ENCODE assay signal across 32 cellular contexts in genomic region chr14:105445901-105446845, GRCh38. TPM values are rescaled to one million over a fixed set of nuclear protein-coding genes. Genes with fewer than 3 reads are reported as not detected.
"Had no signal": no experiment of that assay in that cellular context is flagged by ENCODE, and none has a peak within 500 bp of the region (broad histone marks: within the 10 kb centered on the region; RNA-seq: fewer than 3 reads in every experiment).

No MANE protein-coding gene starts in this region.

- ATAC-seq: activated CD4-positive, alpha-beta T cell treated with anti-CD3 and anti-CD28 coated beads for 36 hours; activated CD8-positive, alpha-beta memory T cell treated with anti-CD3 and anti-CD28 coated beads, Interleukin-2, amount 10 ng/mL, durations not matched to agents 7 days and 5 days; activated CD8-positive, alpha-beta T cell treated with anti-CD3 and anti-CD28 coated beads, Interleukin-2, amount 10 ng/mL, durations not matched to agents 7 days and 5 days; activated T-cell treated with anti-CD3 and anti-CD28 coated beads, Interleukin-2, amount 50 U/mL, for 72 hours; body of pancreas; effector memory CD8-positive, alpha-beta T cell; gastroesophageal sphincter; left colon; lower lobe of right lung; naive thymus-derived CD8-positive, alpha-beta T cell; sciatic nerve; stimulated activated memory B cell treated with anti-CD40 and anti-IgM and Interleukin-4, amounts not matched to agents 10 μg/mL and 1 μg/mL and 100 μg/mL, for 72 hours; stimulated activated naive CD8-positive, alpha-beta T cell treated with anti-CD3 and anti-CD28 coated beads, Interleukin-15, amount 100 ng/mL, for 72 hours had no signal

- H3K27me3 Mint-ChIP-seq: activated CD4-positive, alpha-beta T cell treated with anti-CD3 and anti-CD28 coated beads for 36 hours; activated CD8-positive, alpha-beta memory T cell treated with anti-CD3 and anti-CD28 coated beads, Interleukin-2, amount 10 ng/mL, durations not matched to agents 7 days and 5 days; activated naive CD8-positive, alpha-beta T cell treated with anti-CD3 and anti-CD28 coated beads for 36 hours; effector memory CD8-positive, alpha-beta T cell; naive thymus-derived CD8-positive, alpha-beta T cell; stimulated activated memory B cell treated with anti-CD40 and anti-IgM and Interleukin-4, amounts not matched to agents 10 μg/mL and 1 μg/mL and 100 μg/mL, for 72 hours; stimulated activated naive CD8-positive, alpha-beta T cell treated with anti-CD3 and anti-CD28 coated beads, Interleukin-15, amount 100 ng/mL, for 72 hours had no signal

- H3K4me3 Mint-ChIP-seq: activated CD4-positive, alpha-beta T cell treated with anti-CD3 and anti-CD28 coated beads for 36 hours; activated CD8-positive, alpha-beta memory T cell treated with anti-CD3 and anti-CD28 coated beads, Interleukin-2, amount 10 ng/mL, durations not matched to agents 7 days and 5 days; activated CD8-positive, alpha-beta T cell treated with anti-CD3 and anti-CD28 coated beads, Interleukin-2, amount 10 ng/mL, durations not matched to agents 7 days and 5 days; activated naive CD8-positive, alpha-beta T cell treated with anti-CD3 and anti-CD28 coated beads for 36 hours; activated T-cell treated with anti-CD3 and anti-CD28 coated beads, Interleukin-2, amount 50 U/mL, for 72 hours; effector memory CD8-positive, alpha-beta T cell; naive thymus-derived CD8-positive, alpha-beta T cell; stimulated activated memory B cell treated with anti-CD40 and anti-IgM and Interleukin-4, amounts not matched to agents 10 μg/mL and 1 μg/mL and 100 μg/mL, for 72 hours; stimulated activated naive CD8-positive, alpha-beta T cell treated with anti-CD3 and anti-CD28 coated beads, Interleukin-15, amount 100 ng/mL, for 72 hours; T-helper 2 cell treated with Interferon-gamma antibody and Interleukin-4, amounts not matched to agents 5 μg/mL and 100 μg/mL, for 36 hours had no signal

- H3K4me3 ChIP-seq: adrenal gland, body of pancreas, coronary artery, dorsolateral prefrontal cortex, gastroesophageal sphincter, lower lobe of right lung, skin epidermis, upper lobe of left lung, vagina had no signal

- H3K27ac ChIP-seq: adrenal gland, body of pancreas, coronary artery, dorsolateral prefrontal cortex, gastroesophageal sphincter, lower lobe of right lung, skin epidermis, upper lobe of left lung, vagina had no signal

- DNase-seq: activated CD4-positive, alpha-beta T cell treated with anti-CD3 and anti-CD28 coated beads for 36 hours; activated CD4-positive, CD25-positive, alpha-beta regulatory T cell; activated CD8-positive, alpha-beta memory T cell treated with anti-CD3 and anti-CD28 coated beads, Interleukin-2, amount 10 ng/mL, durations not matched to agents 7 days and 5 days; activated CD8-positive, alpha-beta T cell treated with anti-CD3 and anti-CD28 coated beads, Interleukin-2, amount 10 ng/mL, durations not matched to agents 7 days and 5 days; activated naive CD4-positive, alpha-beta T cell; activated naive CD8-positive, alpha-beta T cell treated with anti-CD3 and anti-CD28 coated beads for 36 hours; activated T-cell treated with anti-CD3 and anti-CD28 coated beads, Interleukin-2, amount 50 U/mL, for 72 hours; adrenal gland; aorta; body of pancreas; dorsolateral prefrontal cortex; effector memory CD8-positive, alpha-beta T cell; erythroblast; head of caudate nucleus; hippocampal formation; left colon; lower lobe of right lung; mesenchymal stem cell; posterior cingulate gyrus; stimulated activated CD4-positive, alpha-beta T cell treated with anti-CD3 and anti-CD28 coated beads, Interleukin-12 subunit alpha, Interleukin-12 subunit beta, amount 100 ng/mL, for 4 hours; stimulated activated CD4-positive, alpha-beta T cell treated with anti-CD3 and anti-CD28 coated beads, Interleukin-4, amount 100 ng/mL, for 24 hours; stimulated activated naive CD8-positive, alpha-beta T cell treated with anti-CD3 and anti-CD28 coated beads, Interleukin-15, amount 100 ng/mL, for 72 hours; substantia nigra had no signal

- H3K27me3 ChIP-seq: adrenal gland, body of pancreas, dorsolateral prefrontal cortex, gastroesophageal sphincter, upper lobe of left lung, vagina had no signal

- H3K9me3 ChIP-seq: adrenal gland, body of pancreas, gastroesophageal sphincter, lower lobe of right lung, upper lobe of left lung, vagina had no signal

- H3K9me3 Mint-ChIP-seq: activated naive CD8-positive, alpha-beta T cell treated with anti-CD3 and anti-CD28 coated beads for 36 hours; activated T-cell treated with anti-CD3 and anti-CD28 coated beads, Interleukin-2, amount 50 U/mL, for 72 hours; effector memory CD8-positive, alpha-beta T cell; naive thymus-derived CD8-positive, alpha-beta T cell; stimulated activated memory B cell treated with anti-CD40 and anti-IgM and Interleukin-4, amounts not matched to agents 10 μg/mL and 1 μg/mL and 100 μg/mL, for 72 hours; stimulated activated naive CD8-positive, alpha-beta T cell treated with anti-CD3 and anti-CD28 coated beads, Interleukin-15, amount 100 ng/mL, for 72 hours; T-helper 2 cell treated with Interferon-gamma antibody and Interleukin-4, amounts not matched to agents 5 μg/mL and 100 μg/mL, for 36 hours had no signal

- H3K4me1 Mint-ChIP-seq: activated CD4-positive, alpha-beta T cell treated with anti-CD3 and anti-CD28 coated beads for 36 hours; activated CD8-positive, alpha-beta memory T cell treated with anti-CD3 and anti-CD28 coated beads, Interleukin-2, amount 10 ng/mL, durations not matched to agents 7 days and 5 days; activated naive CD8-positive, alpha-beta T cell treated with anti-CD3 and anti-CD28 coated beads for 36 hours had no signal

- H3K27ac Mint-ChIP-seq: activated CD4-positive, alpha-beta T cell treated with anti-CD3 and anti-CD28 coated beads for 36 hours; activated CD8-positive, alpha-beta memory T cell treated with anti-CD3 and anti-CD28 coated beads, Interleukin-2, amount 10 ng/mL, durations not matched to agents 7 days and 5 days; activated CD8-positive, alpha-beta T cell treated with anti-CD3 and anti-CD28 coated beads, Interleukin-2, amount 10 ng/mL, durations not matched to agents 7 days and 5 days; activated naive CD8-positive, alpha-beta T cell treated with anti-CD3 and anti-CD28 coated beads for 36 hours; activated T-cell treated with anti-CD3 and anti-CD28 coated beads, Interleukin-2, amount 50 U/mL, for 72 hours; stimulated activated memory B cell treated with anti-CD40 and anti-IgM and Interleukin-4, amounts not matched to agents 10 μg/mL and 1 μg/mL and 100 μg/mL, for 72 hours; T-helper 2 cell treated with Interferon-gamma antibody and Interleukin-4, amounts not matched to agents 5 μg/mL and 100 μg/mL, for 36 hours had no signal

RNA-seq across cellular contexts. Expression of gene TEX22, which starts 47.8 kb away (rescaled TPM):
- total RNA-seq: vagina had no signal
